21 cellular contexts compared by ENCODE assay signal in the genomic region with DNA sequence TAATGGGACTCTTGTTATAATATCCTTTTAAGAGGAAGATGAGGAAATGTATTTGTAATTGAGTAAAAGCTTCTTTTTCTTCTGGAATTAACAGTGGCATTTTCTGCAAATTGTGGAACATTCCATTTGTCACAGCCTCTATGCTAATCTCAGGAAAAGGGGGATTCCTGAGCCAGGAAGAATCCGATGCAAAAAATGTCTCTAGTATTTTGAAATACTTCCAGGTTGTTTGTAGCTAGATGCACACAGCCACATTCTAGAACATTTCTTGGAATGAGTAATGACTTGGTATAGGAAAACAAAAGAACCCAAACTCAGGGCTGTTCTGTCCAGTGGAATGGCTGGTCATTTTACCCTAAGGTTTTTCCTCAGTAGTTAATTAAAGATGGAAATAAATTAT.
"Had no signal": no experiment of that assay in that cellular context is flagged by ENCODE, and none has a peak within 500 bp of the region (broad histone marks: within the 10 kb centered on the region; RNA-seq: fewer than 3 reads in every experiment).

No MANE protein-coding gene starts in this region.

- H3K4me1 Mint-ChIP-seq: activated CD4-positive, alpha-beta T cell treated with anti-CD3 and anti-CD28 coated beads, Interleukin-2, amount 10 ng/mL, durations not matched to agents 24 days and 14 days; memory B cell; stimulated activated naive B cell treated with anti-CD40 and anti-IgM and Interleukin-4, amounts not matched to agents 10 μg/mL and 1 μg/mL and 100 μg/mL, for 72 hours had no signal

- H3K9me3 Mint-ChIP-seq: activated CD4-positive, alpha-beta T cell treated with anti-CD3 and anti-CD28 coated beads, Interleukin-2, amount 10 ng/mL, durations not matched to agents 24 days and 14 days; activated T-cell treated with anti-CD3 and anti-CD28 coated beads, Interleukin-2, amount 50 U/mL, for 72 hours; memory B cell; naive thymus-derived CD8-positive, alpha-beta T cell; stimulated activated naive B cell treated with anti-CD40 and anti-IgM and Interleukin-4, amounts not matched to agents 10 μg/mL and 1 μg/mL and 100 μg/mL, for 72 hours had no signal

- H3K4me3 Mint-ChIP-seq: activated CD4-positive, alpha-beta T cell treated with anti-CD3 and anti-CD28 coated beads, Interleukin-2, amount 10 ng/mL, durations not matched to agents 24 days and 14 days; activated CD8-positive, alpha-beta T cell treated with anti-CD3 and anti-CD28 coated beads, Interleukin-2, amount 10 ng/mL, durations not matched to agents 7 days and 5 days; activated naive CD8-positive, alpha-beta T cell; activated T-cell treated with anti-CD3 and anti-CD28 coated beads, Interleukin-2, amount 50 U/mL, for 72 hours; memory B cell; naive thymus-derived CD8-positive, alpha-beta T cell; stimulated activated naive B cell treated with anti-CD40 and anti-IgM and Interleukin-4, amounts not matched to agents 10 μg/mL and 1 μg/mL and 100 μg/mL, for 72 hours had no signal

- H3K27me3 Mint-ChIP-seq: activated CD4-positive, alpha-beta T cell treated with anti-CD3 and anti-CD28 coated beads, Interleukin-2, amount 10 ng/mL, durations not matched to agents 24 days and 14 days; activated naive CD8-positive, alpha-beta T cell; naive thymus-derived CD8-positive, alpha-beta T cell; stimulated activated naive B cell treated with anti-CD40 and anti-IgM and Interleukin-4, amounts not matched to agents 10 μg/mL and 1 μg/mL and 100 μg/mL, for 72 hours had no signal

- DNase-seq: activated CD4-positive, alpha-beta T cell treated with anti-CD3 and anti-CD28 coated beads, Interleukin-2, amount 10 ng/mL, durations not matched to agents 24 days and 14 days; activated CD4-positive, CD25-positive, alpha-beta regulatory T cell; activated CD8-positive, alpha-beta memory T cell treated with anti-CD3 and anti-CD28 coated beads, Interleukin-2, amount 50 U/mL, for 4 hours; activated CD8-positive, alpha-beta T cell treated with anti-CD3 and anti-CD28 coated beads, Interleukin-2, amount 10 ng/mL, durations not matched to agents 7 days and 5 days; activated gamma-delta T cell; activated T-cell treated with anti-CD3 and anti-CD28 coated beads, Interleukin-2, amount 50 U/mL, for 72 hours; anterior cingulate cortex; colonic mucosa; effector memory CD4-positive, alpha-beta T cell; islet precursor cell; left ventricle myocardium inferior; naive thymus-derived CD8-positive, alpha-beta T cell; stimulated activated CD4-positive, alpha-beta T cell treated with anti-CD3 and anti-CD28 coated beads, Interleukin-15, amount 100 ng/mL, for 24 hours; stimulated activated CD4-positive, alpha-beta T cell treated with anti-CD3 and anti-CD28 coated beads, Interleukin-4, amount 100 ng/mL, for 1 hour; stimulated activated naive B cell treated with anti-CD40 and anti-IgM and Interleukin-4, amounts not matched to agents 10 μg/mL and 1 μg/mL and 100 μg/mL, for 72 hours; thyroid gland; uterus had no signal

- H3K27ac Mint-ChIP-seq: activated CD4-positive, alpha-beta T cell treated with anti-CD3 and anti-CD28 coated beads, Interleukin-2, amount 10 ng/mL, durations not matched to agents 24 days and 14 days; activated CD8-positive, alpha-beta T cell treated with anti-CD3 and anti-CD28 coated beads, Interleukin-2, amount 10 ng/mL, durations not matched to agents 7 days and 5 days; activated naive CD8-positive, alpha-beta T cell; activated T-cell treated with anti-CD3 and anti-CD28 coated beads, Interleukin-2, amount 50 U/mL, for 72 hours; memory B cell; stimulated activated naive B cell treated with anti-CD40 and anti-IgM and Interleukin-4, amounts not matched to agents 10 μg/mL and 1 μg/mL and 100 μg/mL, for 72 hours had no signal

- H3K4me3 ChIP-seq: cardiac muscle cell, colonic mucosa, gastroesophageal sphincter, left ventricle myocardium inferior, thyroid gland, uterus had no signal
